In genomic region chr16:21260870-21261791, GRCh38 we compare ENCODE assay signal across 9 cellular contexts. TPM values are rescaled to one million over a fixed set of nuclear protein-coding genes. Genes with fewer than 3 reads are reported as not detected.
DNase-seq lines count a peak whose midpoint lies in the region; ATAC-seq and TF ChIP-seq lines count a peak whose summit lies in the region.
"Had no signal": no experiment of that assay in that cellular context is flagged by ENCODE, and none has a peak within 500 bp of the region (broad histone marks: within the 10 kb centered on the region; RNA-seq: fewer than 3 reads in every experiment).

No MANE protein-coding gene starts in this region.

- DNase-seq in Caco-2, result peak; percentile 52 to 64
- peak; percentile 10 to 96 (median 81) for DNase-seq in HUDEP-2 (lab: John Stamatoyannopoulos, UW; ENCODE audit: unreplicated experiment in 76 of 76)
- peak; percentile 63 to 89 for DNase-seq in cardiac fibroblast (ENCODE audit: low read depth in 2 of 2)
- peak; percentile 37 for DNase-seq in mesenchymal stem cell
- DNase-seq in upper lobe of right lung, result no peak
- DNase-seq in activated CD4-positive, alpha-beta T cell treated with anti-CD3 and anti-CD28 coated beads, Interleukin-2, amount 50 U/mL, for 48 hours, result no peak
- no peak for DNase-seq in stimulated activated CD4-positive, alpha-beta T cell treated with anti-CD3 and anti-CD28 coated beads, Interleukin-15, amount 100 ng/mL, for 24 hours

- H3K4me3 ChIP-seq in Caco-2 (ENCODE audit: low read depth, low read length) (no peak overlapping the region), cardiac fibroblast (replicated peaks in 1 of 2; ENCODE audit: low read depth in 2 of 2, low read length in 2 of 2) (no peak overlapping the region), mesenchymal stem cell (ENCODE audit: insufficient read depth in 1 of 2, low read depth in 1 of 2, low read length in 2 of 2) (no peak overlapping the region), upper lobe of right lung (no peak overlapping the region)

- no peak overlapping the region for H3K14ac ChIP-seq in mesenchymal stem cell (ENCODE audit: low read length in 2 of 2)

- 82% methylated on average over 8 of the region's 9 CpGs for WGBS in mesenchymal stem cell

- H3K23ac ChIP-seq in mesenchymal stem cell (ENCODE audit: low read length in 2 of 2), result no peak overlapping the region

- no peak for ATAC-seq in upper lobe of right lung
- no peak for ATAC-seq in GM21381 (IDR thresholded peaks at IDR 0.05; ENCODE audit: unreplicated experiment)

- no peaks in the 10 kb centered on the region for H3K9me3 ChIP-seq in Caco-2
- H3K9me3 ChIP-seq in mesenchymal stem cell (ENCODE audit: control insufficient read depth, low read length), result no peaks in the 10 kb centered on the region
- H3K9me3 ChIP-seq in upper lobe of right lung, result no peaks in the 10 kb centered on the region

- H3K4ac ChIP-seq in mesenchymal stem cell (ENCODE audit: low read depth in 1 of 2, low read length in 2 of 2), result no peak overlapping the region

- intact Hi-C loops in Caco-2 (cut with micrococcal nuclease; ENCODE audit: unreplicated experiment), result loop anchor here (1.0 to 5.0 kb wide), 2 partner anchors 41 to 73 kb away; no protein-coding TSS in a partner anchor
- intact Hi-C loops in upper lobe of right lung (cut with DNase I), result no loop called here

- no peak overlapping the region for H2AFZ ChIP-seq in mesenchymal stem cell (ENCODE audit: low read depth, low read length)

- H3K4me1 Mint-ChIP-seq in Caco-2 (ENCODE audit: low read depth, unreplicated experiment), result peaks cover 21% of the 10 kb centered on the region

- H3K9ac ChIP-seq in mesenchymal stem cell (ENCODE audit: low read length), result no peak overlapping the region

- H3K36me3 ChIP-seq in Caco-2 (ENCODE audit: control insufficient read depth, insufficient read depth, low read length), result no peaks in the 10 kb centered on the region
- H3K36me3 ChIP-seq in mesenchymal stem cell (ENCODE audit: control insufficient read depth in 1 of 2, insufficient read depth in 2 of 2, low read depth in 1 of 2, low read length in 2 of 2), result no peaks in the 10 kb centered on the region
- H3K36me3 ChIP-seq in upper lobe of right lung, result no peaks in the 10 kb centered on the region

- no TSS peak for BruUV-seq in Caco-2 (replicated peaks; lab: Mats Ljungman, UMichigan)

- peak overlapping the region; percentile 26 for H3K27ac Mint-ChIP-seq in Caco-2 (ENCODE audit: unreplicated experiment)

- no peak overlapping the region for H2BK12ac ChIP-seq in mesenchymal stem cell (ENCODE audit: low read length in 2 of 2)

- peak overlapping the region; percentile 8 for H3K4me2 ChIP-seq in mesenchymal stem cell (ENCODE audit: low read length, poor library complexity, severe bottlenecking)

- H3K27ac ChIP-seq in mesenchymal stem cell (ENCODE audit: low read length, poor library complexity, severe bottlenecking), result peak overlapping the region; percentile 49
- H3K27ac ChIP-seq in upper lobe of right lung, result no peak overlapping the region

- CTCF ChIA-PET in Caco-2 (lab: Charles Lee), result interaction anchor here (0.6 to 1.4 kb wide), 2 partner anchors 39 to 946 kb away, joined by 3 to 7 read pairs; no protein-coding TSS in a partner anchor

- no peak overlapping the region for H4K91ac ChIP-seq in mesenchymal stem cell (ENCODE audit: low read length)

- no peak overlapping the region for H2BK120ac ChIP-seq in mesenchymal stem cell (ENCODE audit: low read depth, low read length)

- H3K27me3 Mint-ChIP-seq in Caco-2 (ENCODE audit: insufficient read depth, unreplicated experiment), result no peaks in the 10 kb centered on the region

- H3K4me1 ChIP-seq in Caco-2 (peaks cover 30% of the 10 kb centered on the region), mesenchymal stem cell (ENCODE audit: control insufficient read depth, insufficient read depth, low read depth, low read length) (peaks cover 12% of the 10 kb centered on the region), upper lobe of right lung (no peaks in the 10 kb centered on the region)

- TF ChIP-seq CTCF in Caco-2 (IDR thresholded peaks at IDR 0.05; ENCODE audit: insufficient read depth in 1 of 2, low read depth in 1 of 2, low read length in 1 of 2, severe bottlenecking in 1 of 2, unreplicated experiment in 1 of 2) (no peak), cardiac fibroblast (IDR thresholded peaks at IDR 0.05; ENCODE audit: low read depth, low read length) (no peak), upper lobe of right lung (IDR thresholded peaks at IDR 0.05) (no peak)

- no peak overlapping the region for H2BK5ac ChIP-seq in mesenchymal stem cell (ENCODE audit: low read depth, low read length, poor library complexity, severe bottlenecking)

- POLR2A ChIA-PET in Caco-2 (lab: Charles Lee), result no interaction called here

- H4K8ac ChIP-seq in mesenchymal stem cell (ENCODE audit: low read length), result no peak overlapping the region

- H3K27me3 ChIP-seq in Caco-2 (replicated peaks; ENCODE audit: control insufficient read depth, insufficient read depth, low read length) (no peaks in the 10 kb centered on the region), mesenchymal stem cell (ENCODE audit: control insufficient read depth in 1 of 2, insufficient read depth in 1 of 2, low read length in 2 of 2) (no peaks in the 10 kb centered on the region), upper lobe of right lung (no peaks in the 10 kb centered on the region)

- no peak overlapping the region for H3K4me3 Mint-ChIP-seq in Caco-2 (ENCODE audit: unreplicated experiment)

- peaks cover 8% of the 10 kb centered on the region for H3K36me3 Mint-ChIP-seq in Caco-2 (ENCODE audit: insufficient read depth, unreplicated experiment)

- H3K79me1 ChIP-seq in mesenchymal stem cell (replicated peaks; ENCODE audit: low read length, poor library complexity, severe bottlenecking), result no peaks in the 10 kb centered on the region

- peak overlapping the region; percentile 91 for H2AK5ac ChIP-seq in mesenchymal stem cell (ENCODE audit: low read length, severe bottlenecking)

- H3K9me3 Mint-ChIP-seq in Caco-2 (ENCODE audit: unreplicated experiment), result no peaks in the 10 kb centered on the region

- no peak overlapping the region for H3K18ac ChIP-seq in mesenchymal stem cell (ENCODE audit: low read depth in 1 of 2, low read length in 2 of 2)

- H2BK15ac ChIP-seq in mesenchymal stem cell (ENCODE audit: low read depth, poor library complexity, severe bottlenecking), result no peak overlapping the region

RNA-seq across cellular contexts. Expression of gene CRYM, which starts 17.0 kb away (rescaled TPM):
- total RNA-seq in Caco-2 (2022) (0.39 TPM in 1 of 2 replicates, not detected in the other), upper lobe of right lung (4.8 TPM)
- not detected for polyA plus RNA-seq in mesenchymal stem cell (2013, experiment 1 of 2)
- 0.07 TPM for polyA plus RNA-seq in mesenchymal stem cell (2013, experiment 2 of 2)

RNA-seq across cellular contexts. Expression of gene ANKS4B, which starts 27.6 kb away (rescaled TPM):
- total RNA-seq in Caco-2 (2022), result 3.5 and 4.8 TPM in 2 replicates
- not detected for polyA plus RNA-seq in mesenchymal stem cell (2013, experiment 1 of 2)
- polyA plus RNA-seq in mesenchymal stem cell (2013, experiment 2 of 2), result not detected
- total RNA-seq in upper lobe of right lung, result not detected
- total RNA-seq: SK-MEL-5 had no signal

RNA-seq across cellular contexts. Expression of gene ZP2, which starts 49.8 kb away (rescaled TPM):
- total RNA-seq in Caco-2 (2022), result not detected in 2 replicates
- not detected for polyA plus RNA-seq in mesenchymal stem cell (2013, experiment 1 of 2)
- not detected for polyA plus RNA-seq in mesenchymal stem cell (2013, experiment 2 of 2)
- total RNA-seq in upper lobe of right lung, result 0.67 TPM
- total RNA-seq: SK-MEL-5 had no signal

Comparison
In these comparisons a context has a peak if more than half of its experiments do, and no peak if none do; other contexts are left out.
1. DNase-seq: peak in Caco-2 (2 of 2), HUDEP-2 (76 of 76), cardiac fibroblast (2 of 2) and mesenchymal stem cell (single experiment); none in upper lobe of right lung (single experiment), activated CD4-positive, alpha-beta T cell treated with anti-CD3 and anti-CD28 coated beads, Interleukin-2, amount 50 U/mL, for 48 hours (0 of 2) and stimulated activated CD4-positive, alpha-beta T cell treated with anti-CD3 and anti-CD28 coated beads, Interleukin-15, amount 100 ng/mL, for 24 hours (single experiment).